In the genomic region with DNA sequence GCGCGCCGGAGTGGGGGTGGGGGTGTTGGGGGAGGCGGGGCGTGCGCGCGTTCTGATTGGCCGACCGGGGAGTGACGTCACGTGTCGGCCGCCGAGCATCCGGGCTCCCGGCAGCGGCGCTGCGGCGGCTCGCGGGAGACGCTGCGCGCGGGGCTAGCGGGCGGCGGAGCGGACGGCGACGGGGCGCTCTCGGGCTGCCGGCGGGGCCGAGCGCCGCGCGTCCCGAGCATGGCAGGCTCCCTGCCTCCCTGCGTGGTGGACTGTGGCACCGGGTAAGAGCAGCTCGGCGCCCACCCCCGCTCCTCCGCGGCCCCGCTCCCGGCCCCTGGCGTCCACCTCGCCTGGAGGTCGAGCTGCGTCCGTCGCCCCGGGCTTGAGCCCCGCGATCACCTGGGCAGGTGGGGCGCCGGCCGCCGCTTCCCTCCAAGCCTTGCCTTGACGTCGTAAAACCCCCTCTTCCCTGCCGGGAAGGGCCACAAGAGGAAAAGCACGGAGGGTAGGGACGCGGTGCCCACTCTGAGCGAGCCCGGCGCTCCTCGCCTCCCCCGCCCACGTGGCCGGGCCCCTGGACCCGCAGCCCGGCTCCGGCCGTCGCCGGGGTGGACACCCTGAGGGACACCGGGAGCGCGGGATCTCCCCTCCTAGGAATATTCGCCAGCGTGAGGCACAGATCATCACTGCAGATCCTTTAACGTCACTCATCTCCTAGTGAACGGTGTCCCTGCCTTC, we compare ENCODE assay signal across 1 cellular context.
TF ChIP-seq lines count a peak whose summit lies in the region.

A gene (plus strand): TSS at position 98 of the 729 bp plus-strand sequence. CDS start 131 bp downstream, at position 229.

TF ChIP-seq in WTC11, 78 proteins besides CTCF, POLR2A, EP300 and RAD21 (continued from another document):
- TF ChIP-seq, protein P1, sequence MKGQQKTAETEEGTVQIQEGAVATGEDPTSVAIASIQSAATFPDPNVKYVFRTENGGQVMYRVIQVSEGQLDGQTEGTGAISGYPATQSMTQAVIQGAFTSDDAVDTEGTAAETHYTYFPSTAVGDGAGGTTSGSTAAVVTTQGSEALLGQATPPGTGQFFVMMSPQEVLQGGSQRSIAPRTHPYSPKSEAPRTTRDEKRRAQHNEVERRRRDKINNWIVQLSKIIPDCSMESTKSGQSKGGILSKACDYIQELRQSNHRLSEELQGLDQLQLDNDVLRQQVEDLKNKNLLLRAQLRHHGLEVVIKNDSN (CRISPR knock-in tag; IDR thresholded peaks at IDR 0.05), result peak; percentile 28; the same call in 1 of the 2 replicates
- TF ChIP-seq, protein P2, sequence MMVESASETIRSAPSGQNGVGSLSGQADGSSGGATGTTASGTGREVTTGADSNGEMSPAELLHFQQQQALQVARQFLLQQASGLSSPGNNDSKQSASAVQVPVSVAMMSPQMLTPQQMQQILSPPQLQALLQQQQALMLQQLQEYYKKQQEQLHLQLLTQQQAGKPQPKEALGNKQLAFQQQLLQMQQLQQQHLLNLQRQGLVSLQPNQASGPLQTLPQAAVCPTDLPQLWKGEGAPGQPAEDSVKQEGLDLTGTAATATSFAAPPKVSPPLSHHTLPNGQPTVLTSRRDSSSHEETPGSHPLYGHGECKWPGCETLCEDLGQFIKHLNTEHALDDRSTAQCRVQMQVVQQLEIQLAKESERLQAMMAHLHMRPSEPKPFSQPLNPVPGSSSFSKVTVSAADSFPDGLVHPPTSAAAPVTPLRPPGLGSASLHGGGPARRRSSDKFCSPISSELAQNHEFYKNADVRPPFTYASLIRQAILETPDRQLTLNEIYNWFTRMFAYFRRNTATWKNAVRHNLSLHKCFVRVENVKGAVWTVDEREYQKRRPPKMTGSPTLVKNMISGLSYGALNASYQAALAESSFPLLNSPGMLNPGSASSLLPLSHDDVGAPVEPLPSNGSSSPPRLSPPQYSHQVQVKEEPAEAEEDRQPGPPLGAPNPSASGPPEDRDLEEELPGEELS (CRISPR knock-in tag; IDR thresholded peaks at IDR 0.05), result peak; percentile 86; the same call in 1 of the 2 replicates
- TF ChIP-seq, protein P3, sequence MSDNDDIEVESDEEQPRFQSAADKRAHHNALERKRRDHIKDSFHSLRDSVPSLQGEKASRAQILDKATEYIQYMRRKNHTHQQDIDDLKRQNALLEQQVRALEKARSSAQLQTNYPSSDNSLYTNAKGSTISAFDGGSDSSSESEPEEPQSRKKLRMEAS (CRISPR knock-in tag; IDR thresholded peaks at IDR 0.05), result peak; percentile 78; the same call in 1 of the 2 replicates
- TF ChIP-seq ETV6 (CRISPR knock-in tag; IDR thresholded peaks at IDR 0.05) (peak; percentile 28; the same call in 1 of the 2 replicates), CREM (CRISPR knock-in tag; IDR thresholded peaks at IDR 0.05) (peak; percentile 52; the same call in 1 of the 2 replicates), ELF4 (CRISPR knock-in tag; IDR thresholded peaks at IDR 0.05; ENCODE audit: low read depth) (no peak), FOXP1 (CRISPR knock-in tag; IDR thresholded peaks at IDR 0.05; ENCODE audit: borderline replicate concordance) (peak; percentile 76), MYBL2 (CRISPR knock-in tag; IDR thresholded peaks at IDR 0.05) (0 out of 2 replicates have a peak, but pooled peaks have one; percentile 55), SP1 (CRISPR knock-in tag; conservative IDR thresholded peaks at IDR 0.05) (0 out of 2 replicates have a peak, but pooled peaks have one; percentile 47), ESRRA (CRISPR knock-in tag; IDR thresholded peaks at IDR 0.05; ENCODE audit: borderline replicate concordance) (no peak), TP53 (CRISPR knock-in tag; IDR thresholded peaks at IDR 0.05) (no peak)
- TF ChIP-seq, protein P4, sequence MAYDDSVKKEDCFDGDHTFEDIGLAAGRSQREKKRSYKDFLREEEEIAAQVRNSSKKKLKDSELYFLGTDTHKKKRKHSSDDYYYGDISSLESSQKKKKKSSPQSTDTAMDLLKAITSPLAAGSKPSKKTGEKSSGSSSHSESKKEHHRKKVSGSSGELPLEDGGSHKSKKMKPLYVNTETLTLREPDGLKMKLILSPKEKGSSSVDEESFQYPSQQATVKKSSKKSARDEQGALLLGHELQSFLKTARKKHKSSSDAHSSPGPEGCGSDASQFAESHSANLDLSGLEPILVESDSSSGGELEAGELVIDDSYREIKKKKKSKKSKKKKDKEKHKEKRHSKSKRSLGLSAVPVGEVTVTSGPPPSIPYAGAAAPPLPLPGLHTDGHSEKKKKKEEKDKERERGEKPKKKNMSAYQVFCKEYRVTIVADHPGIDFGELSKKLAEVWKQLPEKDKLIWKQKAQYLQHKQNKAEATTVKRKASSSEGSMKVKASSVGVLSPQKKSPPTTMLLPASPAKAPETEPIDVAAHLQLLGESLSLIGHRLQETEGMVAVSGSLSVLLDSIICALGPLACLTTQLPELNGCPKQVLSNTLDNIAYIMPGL (CRISPR knock-in tag; IDR thresholded peaks at IDR 0.05), result peak; percentile 63; the same call in 1 of the 2 replicates
- TF ChIP-seq, protein P5, sequence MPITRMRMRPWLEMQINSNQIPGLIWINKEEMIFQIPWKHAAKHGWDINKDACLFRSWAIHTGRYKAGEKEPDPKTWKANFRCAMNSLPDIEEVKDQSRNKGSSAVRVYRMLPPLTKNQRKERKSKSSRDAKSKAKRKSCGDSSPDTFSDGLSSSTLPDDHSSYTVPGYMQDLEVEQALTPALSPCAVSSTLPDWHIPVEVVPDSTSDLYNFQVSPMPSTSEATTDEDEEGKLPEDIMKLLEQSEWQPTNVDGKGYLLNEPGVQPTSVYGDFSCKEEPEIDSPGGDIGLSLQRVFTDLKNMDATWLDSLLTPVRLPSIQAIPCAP (CRISPR knock-in tag; IDR thresholded peaks at IDR 0.05), result 0 out of 2 replicates have a peak, but pooled peaks have one; percentile 33
